ENCODE assay signal across 14 cellular contexts in genomic region chr9:33168941-33169544, GRCh38. TPM values are rescaled to one million over a fixed set of nuclear protein-coding genes. Genes with fewer than 3 reads are reported as not detected.
DNase-seq lines count a peak whose midpoint lies in the region; ATAC-seq and TF ChIP-seq lines count a peak whose summit lies in the region.
"Had no signal": no experiment of that assay in that cellular context is flagged by ENCODE, and none has a peak within 500 bp of the region (broad histone marks: within the 10 kb centered on the region; RNA-seq: fewer than 3 reads in every experiment).

No MANE protein-coding gene starts in this region.

- peaks cover 61% of the 10 kb centered on the region for H3K4me1 Mint-ChIP-seq in Caco-2 (ENCODE audit: low read depth, unreplicated experiment)
- peaks cover 51% of the 10 kb centered on the region for H3K4me1 Mint-ChIP-seq in nephron progenitor cell
- H3K4me1 Mint-ChIP-seq in HFFc6 (ENCODE audit: low read depth) = peaks cover 44% of the 10 kb centered on the region

- DNase-seq in Caco-2 = no peak
- peak in 1 of 7 donors; percentile 51 for DNase-seq in adrenal gland
- no peak for DNase-seq in nephron progenitor cell
- DNase-seq in superior temporal gyrus (ENCODE audit: extremely low spot score) = no peak
- no peak for DNase-seq in HFFc6
- DNase-seq: H7; heart left ventricle; left ventricle myocardium superior; NCI-H2171 treated with DMSO at 0.1 percent for 48 hours; posterior cingulate gyrus; stimulated activated naive CD4-positive, alpha-beta T cell treated with Interleukin-2 at 50 U/mL for 16 hours had no signal

- H3K4me3 Mint-ChIP-seq in Caco-2 (ENCODE audit: unreplicated experiment) = peak overlapping the region; percentile 43
- H3K4me3 Mint-ChIP-seq in nephron progenitor cell = peak overlapping the region; percentile 52
- no peak overlapping the region for H3K4me3 Mint-ChIP-seq in HFFc6

- no peaks in the 10 kb centered on the region for H3K27me3 ChIP-seq in Caco-2 (replicated peaks; ENCODE audit: control insufficient read depth, insufficient read depth, low read length)
- no peaks in the 10 kb centered on the region for H3K27me3 ChIP-seq in adrenal gland
- H3K27me3 ChIP-seq: heart left ventricle had no signal

- H3K4me1 ChIP-seq in Caco-2 (peaks cover 58% of the 10 kb centered on the region), adrenal gland (replicated peaks in 1 of 2) (peaks cover 32 to 53% of the 10 kb centered on the region in 2 donors)

- intact Hi-C loops in Caco-2 (cut with micrococcal nuclease; ENCODE audit: unreplicated experiment) = no loop called here
- intact Hi-C loops in adrenal gland (cut with DNase I) = loop anchor here in 1 of 2 donors (5.0 kb wide), 1 partner anchor 87 kb away; no protein-coding TSS in a partner anchor

- no peak for ATAC-seq in HG02970 (IDR thresholded peaks at IDR 0.05; ENCODE audit: low FRiP score, unreplicated experiment)
- no peak for ATAC-seq in HG03469 (IDR thresholded peaks at IDR 0.05; ENCODE audit: unreplicated experiment)
- ATAC-seq: heart left ventricle, left ventricle myocardium superior had no signal

- TF ChIP-seq CTCF in 22Rv1 (IDR thresholded peaks at IDR 0.05) = no peak
- TF ChIP-seq CTCF in Caco-2 (IDR thresholded peaks at IDR 0.05; ENCODE audit: insufficient read depth in 1 of 2, low read depth in 1 of 2, low read length in 1 of 2, severe bottlenecking in 1 of 2, unreplicated experiment in 1 of 2) = no peak
- no peak for TF ChIP-seq CTCF in adrenal gland (IDR thresholded peaks at IDR 0.05)
- no peak for TF ChIP-seq CTCF in nephron progenitor cell (IDR thresholded peaks at IDR 0.05)
- no peak for TF ChIP-seq CTCF in HFFc6 (IDR thresholded peaks at IDR 0.05)

- BruUV-seq in Caco-2 (replicated peaks; lab: Mats Ljungman, UMichigan) = no TSS peak

- CTCF ChIA-PET in Caco-2 (lab: Charles Lee) = no interaction called here

- H3K9me3 Mint-ChIP-seq in Caco-2 (ENCODE audit: unreplicated experiment) = no peaks in the 10 kb centered on the region
- H3K9me3 Mint-ChIP-seq in nephron progenitor cell = peaks cover 4% of the 10 kb centered on the region
- H3K9me3 Mint-ChIP-seq in HFFc6 = no peaks in the 10 kb centered on the region

- H3K36me3 Mint-ChIP-seq in Caco-2 (ENCODE audit: insufficient read depth, unreplicated experiment) = peaks cover 46% of the 10 kb centered on the region
- H3K36me3 Mint-ChIP-seq in nephron progenitor cell (ENCODE audit: low read depth) = no peaks in the 10 kb centered on the region
- peaks cover 5% of the 10 kb centered on the region for H3K36me3 Mint-ChIP-seq in HFFc6 (ENCODE audit: low read depth)

- POLR2A ChIA-PET in Caco-2 (lab: Charles Lee) = no interaction called here

- no peak for TF ChIP-seq POLR2A in adrenal gland (IDR thresholded peaks at IDR 0.05)

- H3K27ac ChIP-seq in 22Rv1 (0 out of 2 replicates have a peak overlapping the region, but pooled peaks have one; percentile 94), adrenal gland (peak overlapping the region in 4 of 5 donors; percentile 23 to 99 (median 96))

- H3K27me3 Mint-ChIP-seq in Caco-2 (ENCODE audit: insufficient read depth, unreplicated experiment) (no peaks in the 10 kb centered on the region), nephron progenitor cell (ENCODE audit: low read depth, poor library complexity) (peaks cover 14% of the 10 kb centered on the region), HFFc6 (ENCODE audit: insufficient read depth) (peaks cover 6% of the 10 kb centered on the region; the same call in 1 of the 2 replicates)

- H3K27ac Mint-ChIP-seq in Caco-2 (ENCODE audit: unreplicated experiment) = peak overlapping the region; percentile 22
- no peak overlapping the region for H3K27ac Mint-ChIP-seq in nephron progenitor cell
- H3K27ac Mint-ChIP-seq in HFFc6 = no peak overlapping the region

- H3K9me3 ChIP-seq in Caco-2 (no peaks in the 10 kb centered on the region), adrenal gland (replicated peaks in 1 of 3) (no peaks in the 10 kb centered on the region)
- H3K9me3 ChIP-seq: heart left ventricle had no signal

- H3K36me3 ChIP-seq in Caco-2 (ENCODE audit: control insufficient read depth, insufficient read depth, low read length) = no peaks in the 10 kb centered on the region
- H3K36me3 ChIP-seq in adrenal gland (replicated peaks in 1 of 2) = no peaks in the 10 kb centered on the region
- H3K36me3 ChIP-seq: heart left ventricle had no signal

- 40 to 75% (median 53%) methylated on average over 1 of the region's 1 CpG for WGBS in adrenal gland, 4 donors

- H3K4me3 ChIP-seq in Caco-2 (ENCODE audit: low read depth, low read length) (no peak overlapping the region), adrenal gland (no peak overlapping the region)

RNA-seq across cellular contexts. Expression of gene B4GALT1, which starts 1.9 kb away (rescaled TPM):
- 104 and 121 TPM in 2 replicates for total RNA-seq in Caco-2 (2022)
- 100 to 1,000 TPM in 1 of 8 donors, 10 to 100 TPM in 7; 44.5 to 117 (median 70.1) TPM for total RNA-seq in adrenal gland
- 10 to 100 TPM; 18.7 to 70.5 (median 21.9) TPM for polyA plus RNA-seq in adrenal gland
- 100 to 1,000 TPM in 4 of 6 experiments, 10 to 100 TPM in 2; 87.2 to 116 (median 106) TPM for total RNA-seq in HFFc6 (2021; fragmentation: NEBNext Ultra II Directional; extraction: Animal tissue kit (Norgen Biotek cat#: 25700))
